In the genomic region with DNA sequence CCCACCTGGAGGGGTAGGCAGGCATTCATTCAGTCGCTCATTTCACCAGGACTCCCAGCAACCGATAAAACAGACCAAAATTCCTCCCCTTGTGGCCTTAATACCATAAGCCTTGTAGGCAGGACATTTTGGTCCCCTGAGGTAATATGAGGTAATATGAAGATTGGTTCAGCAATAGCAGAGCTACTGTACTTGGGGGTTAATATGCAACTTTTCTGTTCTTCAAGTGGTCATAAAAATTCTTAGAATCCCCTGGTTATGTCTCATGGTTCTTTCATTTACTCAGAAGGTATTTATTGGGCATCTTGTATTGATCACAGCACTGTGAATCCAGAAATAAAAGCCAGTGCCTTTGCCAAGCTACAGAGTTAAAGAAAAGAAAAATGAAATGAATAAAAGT, we compare ENCODE assay signal across 19 cellular contexts. TPM values are rescaled to one million over a fixed set of nuclear protein-coding genes. Genes with fewer than 3 reads are reported as not detected.
DNase-seq lines count a peak whose midpoint lies in the region; ATAC-seq and TF ChIP-seq lines count a peak whose summit lies in the region.
"Had no signal": no experiment of that assay in that cellular context is flagged by ENCODE, and none has a peak within 500 bp of the region (broad histone marks: within the 10 kb centered on the region; RNA-seq: fewer than 3 reads in every experiment).

No MANE protein-coding gene starts in this region.

- H2AFZ ChIP-seq in mesenchymal stem cell (ENCODE audit: low read depth, low read length): no peak overlapping the region
- H2AFZ ChIP-seq in neuronal stem cell (ENCODE audit: low read length): no peak overlapping the region

- H4K8ac ChIP-seq in mesenchymal stem cell (ENCODE audit: low read length) (no peak overlapping the region), neuronal stem cell (ENCODE audit: low read depth, low read length) (no peak overlapping the region)

- H2BK15ac ChIP-seq in mesenchymal stem cell (ENCODE audit: low read depth, poor library complexity, severe bottlenecking): no peak overlapping the region
- no peak overlapping the region for H2BK15ac ChIP-seq in neuronal stem cell (ENCODE audit: low read length)

- no peak overlapping the region for H3K9ac ChIP-seq in mesenchymal stem cell (ENCODE audit: low read length)
- no peak overlapping the region for H3K9ac ChIP-seq in neuronal stem cell (ENCODE audit: low read depth, low read length, poor library complexity)

- peaks cover 97% of the 10 kb centered on the region for H3K36me3 ChIP-seq in left ventricle myocardium inferior
- peaks cover 59 to 92% of the 10 kb centered on the region in 2 experiments for H3K36me3 ChIP-seq in mesenchymal stem cell (ENCODE audit: control insufficient read depth in 1 of 2, insufficient read depth in 2 of 2, low read depth in 1 of 2, low read length in 2 of 2)
- peaks cover 67 to 99% of the 10 kb centered on the region in 2 donors for H3K36me3 ChIP-seq in neuronal stem cell (replicated peaks in 1 of 2; ENCODE audit: control insufficient read depth in 2 of 2, insufficient read depth in 2 of 2, low read length in 2 of 2)

- peaks cover 32% of the 10 kb centered on the region for H3K4me1 ChIP-seq in left ventricle myocardium inferior
- peaks cover 2% of the 10 kb centered on the region for H3K4me1 ChIP-seq in right cardiac atrium (ENCODE audit: control insufficient read depth, insufficient read depth, low read length)
- peaks cover 19% of the 10 kb centered on the region for H3K4me1 ChIP-seq in mesenchymal stem cell (ENCODE audit: control insufficient read depth, insufficient read depth, low read depth, low read length)
- no peaks in the 10 kb centered on the region for H3K4me1 ChIP-seq in neuronal stem cell (ENCODE audit: control insufficient read depth in 2 of 2, insufficient read depth in 1 of 2, low read depth in 1 of 2, low read length in 2 of 2)

- intact Hi-C loops in left ventricle myocardium inferior (cut with micrococcal nuclease): no loop called here
- intact Hi-C loops in right cardiac atrium (cut with DNase I): no loop called here

- DNase-seq in left ventricle myocardium inferior (no peak), right cardiac atrium (no peak), RWPE1 (ENCODE audit: low spot score) (no peak), mesenchymal stem cell (no peak), SK-N-DZ (ENCODE audit: low spot score) (no peak), neuronal stem cell (ENCODE audit: low spot score) (no peak), NCI-H2107 treated with DMSO at 0.1 percent for 48 hours (lab: John Stamatoyannopoulos, UW; ENCODE audit: unreplicated experiment) (no peak)
- DNase-seq: 8988T, H7, KG1, NCI-H1105, NCI-H2029 treated with DMSO at 0.1 percent for 48 hours, NCI-H2171 treated with DMSO at 0.1 percent for 48 hours, NCI-H446 treated with DMSO at 0.1 percent for 48 hours, NCI-H526 treated with DMSO at 0.1 percent for 48 hours, OCI-M1, Right ventricle myocardium superior had no signal

- no peak overlapping the region for H2BK12ac ChIP-seq in mesenchymal stem cell (ENCODE audit: low read length in 2 of 2)
- H2BK12ac ChIP-seq in neuronal stem cell (ENCODE audit: low read length): no peak overlapping the region

- POLR2A ChIA-PET in RWPE1 (lab: Yijun Ruan, JAX; ENCODE audit: low non-redundant PET): no interaction called here

- H3K9me3 ChIP-seq in left ventricle myocardium inferior (replicated peaks): no peaks in the 10 kb centered on the region
- H3K9me3 ChIP-seq in right cardiac atrium (ENCODE audit: control insufficient read depth, low read length): no peaks in the 10 kb centered on the region
- H3K9me3 ChIP-seq in mesenchymal stem cell (ENCODE audit: control insufficient read depth, low read length): no peaks in the 10 kb centered on the region
- no peaks in the 10 kb centered on the region for H3K9me3 ChIP-seq in neuronal stem cell (replicated peaks in 1 of 2; ENCODE audit: control insufficient read depth in 2 of 2, insufficient read depth in 1 of 2, low read depth in 1 of 2, low read length in 2 of 2)

- H3K4me3 ChIP-seq in left ventricle myocardium inferior (no peak overlapping the region), right cardiac atrium (ENCODE audit: low read length) (no peak overlapping the region), mesenchymal stem cell (ENCODE audit: insufficient read depth in 1 of 2, low read depth in 1 of 2, low read length in 2 of 2) (no peak overlapping the region), neuronal stem cell (ENCODE audit: low read length in 2 of 2) (no peak overlapping the region)

- peak overlapping the region; percentile 78 for H2AK5ac ChIP-seq in mesenchymal stem cell (ENCODE audit: low read length, severe bottlenecking)
- H2AK5ac ChIP-seq in neuronal stem cell (ENCODE audit: low read depth, low read length): no peak overlapping the region

- no peak overlapping the region for H4K91ac ChIP-seq in mesenchymal stem cell (ENCODE audit: low read length)
- H4K91ac ChIP-seq in neuronal stem cell (ENCODE audit: low read depth, low read length, poor library complexity): no peak overlapping the region

- H3K27me3 ChIP-seq in left ventricle myocardium inferior (ENCODE audit: low read depth) (no peaks in the 10 kb centered on the region), right cardiac atrium (ENCODE audit: control insufficient read depth, insufficient read depth) (no peaks in the 10 kb centered on the region), mesenchymal stem cell (ENCODE audit: control insufficient read depth in 1 of 2, insufficient read depth in 1 of 2, low read length in 2 of 2) (no peaks in the 10 kb centered on the region), neuronal stem cell (ENCODE audit: control insufficient read depth in 3 of 3, insufficient read depth in 3 of 3, low read depth in 1 of 3, low read length in 3 of 3) (no peaks in the 10 kb centered on the region)

- CTCF ChIA-PET in RWPE1 (lab: Yijun Ruan, JAX): no interaction called here

- H3K4ac ChIP-seq in mesenchymal stem cell (ENCODE audit: low read depth in 1 of 2, low read length in 2 of 2) (no peak overlapping the region), neuronal stem cell (ENCODE audit: low read length) (no peak overlapping the region)

- H2BK120ac ChIP-seq in mesenchymal stem cell (ENCODE audit: low read depth, low read length) (no peak overlapping the region), neuronal stem cell (ENCODE audit: low read depth, low read length) (no peak overlapping the region)

- H3K27ac ChIP-seq in left ventricle myocardium inferior (replicated peaks) (peak overlapping the region; percentile 9), right cardiac atrium (ENCODE audit: low read length) (no peak overlapping the region), RWPE1 (peak overlapping the region; percentile 6; the same call in 1 of the 2 replicates), mesenchymal stem cell (ENCODE audit: low read length, poor library complexity, severe bottlenecking) (peak overlapping the region; percentile 95), neuronal stem cell (replicated peaks; ENCODE audit: low read length) (no peak overlapping the region)

- H3K23ac ChIP-seq in mesenchymal stem cell (ENCODE audit: low read length in 2 of 2) (no peak overlapping the region), neuronal stem cell (ENCODE audit: low read depth, low read length, poor library complexity) (no peak overlapping the region)

- H3K14ac ChIP-seq in mesenchymal stem cell (ENCODE audit: low read length in 2 of 2): no peak overlapping the region
- H3K14ac ChIP-seq in neuronal stem cell (ENCODE audit: low read length): no peak overlapping the region

- ATAC-seq in right cardiac atrium: no peak

- H3K4me2 ChIP-seq in mesenchymal stem cell (ENCODE audit: low read length, poor library complexity, severe bottlenecking) (no peak overlapping the region), neuronal stem cell (ENCODE audit: insufficient read depth, low read length, poor library complexity, severe bottlenecking) (no peak overlapping the region)

- H3K79me1 ChIP-seq in mesenchymal stem cell (replicated peaks; ENCODE audit: low read length, poor library complexity, severe bottlenecking) (peaks cover 28% of the 10 kb centered on the region), neuronal stem cell (ENCODE audit: low read depth, low read length) (no peaks in the 10 kb centered on the region)

- H2BK5ac ChIP-seq in mesenchymal stem cell (ENCODE audit: low read depth, low read length, poor library complexity, severe bottlenecking) (peak overlapping the region; percentile 53), neuronal stem cell (ENCODE audit: low read length) (no peak overlapping the region)

- TF ChIP-seq CTCF in left ventricle myocardium inferior (IDR thresholded peaks at IDR 0.05; ENCODE audit: borderline replicate concordance): no peak
- no peak for TF ChIP-seq CTCF in RWPE1 (conservative IDR thresholded peaks at IDR 0.05; ENCODE audit: low read depth)

- H3K18ac ChIP-seq in mesenchymal stem cell (ENCODE audit: low read depth in 1 of 2, low read length in 2 of 2) (no peak overlapping the region), neuronal stem cell (ENCODE audit: low read length) (no peak overlapping the region)

- 96% methylated on average over 2 of the region's 2 CpGs for WGBS in right cardiac atrium
- no CpG with 5 or more reads among the region's 2 CpGs for WGBS in mesenchymal stem cell
- no CpG with 5 or more reads among the region's 2 CpGs for WGBS in neuronal stem cell (ENCODE audit: extremely low coverage in 2 of 2, insufficient read length in 2 of 2, insufficient replicate concordance in 1 of 2), 2 donors

RNA-seq across cellular contexts. Expression of a gene that starts 29.8 kb away (rescaled TPM):
- total RNA-seq in left ventricle myocardium inferior (2.2 TPM), right cardiac atrium (1 to 10 TPM; 1.1 to 8.5 (median 2.6) TPM)
- polyA plus RNA-seq in right cardiac atrium: 0.95 TPM
- polyA plus RNA-seq in mesenchymal stem cell (2013, experiment 1 of 2): not detected
- not detected for polyA plus RNA-seq in mesenchymal stem cell (2013, experiment 2 of 2)
- polyA plus RNA-seq in SK-N-DZ (2014; cell fraction: cytosol; rRNA removed): 0.16 TPM in 1 of 2 replicates, not detected in the other
- 3.7 and 5.5 TPM in 2 replicates for polyA plus RNA-seq in SK-N-DZ (2014; cell fraction: nucleus; rRNA removed)
- polyA plus RNA-seq in neuronal stem cell (2013, experiment 1 of 2): 0.07 TPM
- 0.14 TPM for polyA plus RNA-seq in neuronal stem cell (2013, experiment 2 of 2)
- total RNA-seq: SK-MEL-5 had no signal
- polyA plus RNA-seq: AG04450 had no signal

RNA-seq across cellular contexts. Expression of a gene that starts 41.5 kb away (rescaled TPM):
- total RNA-seq in left ventricle myocardium inferior (0.55 TPM), right cardiac atrium (under 1 TPM; 0.19 to 0.96 (median 0.55) TPM)
- polyA plus RNA-seq in right cardiac atrium: 0.41 TPM
- 0.22 TPM for polyA plus RNA-seq in mesenchymal stem cell (2013, experiment 1 of 2)
- 0.18 TPM for polyA plus RNA-seq in mesenchymal stem cell (2013, experiment 2 of 2)
- polyA plus RNA-seq in SK-N-DZ (2014; cell fraction: cytosol; rRNA removed): 0.21 and 0.69 TPM in 2 replicates
- polyA plus RNA-seq in SK-N-DZ (2014; cell fraction: nucleus; rRNA removed): 1.1 and 1.2 TPM in 2 replicates
- polyA plus RNA-seq in neuronal stem cell (2013, experiment 1 of 2): 1.6 TPM
- polyA plus RNA-seq in neuronal stem cell (2013, experiment 2 of 2): 1.8 TPM

RNA-seq across cellular contexts. Expression of a gene that starts 52.2 kb away (rescaled TPM):
- total RNA-seq in left ventricle myocardium inferior: 74.5 TPM
- 100 to 1,000 TPM in 2 of 4 donors, 10 to 100 TPM in 2; 77.8 to 119 (median 106) TPM for total RNA-seq in right cardiac atrium
- polyA plus RNA-seq in right cardiac atrium: 71.2 TPM
- 98.2 TPM for polyA plus RNA-seq in mesenchymal stem cell (2013, experiment 1 of 2)
- polyA plus RNA-seq in mesenchymal stem cell (2013, experiment 2 of 2): 93.9 TPM
- polyA plus RNA-seq in SK-N-DZ (2014; cell fraction: cytosol; rRNA removed): 118 and 140 TPM in 2 replicates
- 116 and 149 TPM in 2 replicates for polyA plus RNA-seq in SK-N-DZ (2014; cell fraction: nucleus; rRNA removed)
- polyA plus RNA-seq in neuronal stem cell (2013, experiment 1 of 2): 115 TPM
- 114 TPM for polyA plus RNA-seq in neuronal stem cell (2013, experiment 2 of 2)

Comparison
In these comparisons a context has a peak if more than half of its experiments do, and no peak if none do; other contexts are left out.
1. H3K27ac ChIP-seq: peak in left ventricle myocardium inferior (single experiment), RWPE1 (single experiment) and mesenchymal stem cell (single experiment); none in right cardiac atrium (single experiment) and neuronal stem cell (single experiment).